Comparison of ENCODE assay signal across 24 cellular contexts in genomic region chr1:223249854-223250631, GRCh38.
DNase-seq lines count a peak whose midpoint lies in the region; ATAC-seq and TF ChIP-seq lines count a peak whose summit lies in the region.
"Had no signal": no experiment of that assay in that cellular context is flagged by ENCODE, and none has a peak within 500 bp of the region (broad histone marks: within the 10 kb centered on the region; RNA-seq: fewer than 3 reads in every experiment).

No MANE protein-coding gene starts in this region.

- H3K27ac Mint-ChIP-seq in CD4-positive, alpha-beta T cell: peak overlapping the region; percentile 87
- H3K27ac Mint-ChIP-seq: activated CD8-positive, alpha-beta T cell treated with anti-CD3 and anti-CD28 coated beads, Interleukin-2, amount 10 ng/mL, durations not matched to agents 7 days and 5 days; WTC11 had no signal

- TF ChIP-seq CTCF in CD4-positive, alpha-beta T cell (IDR thresholded peaks at IDR 0.05): no peak
- TF ChIP-seq CTCF in adrenal gland (IDR thresholded peaks at IDR 0.05): no peak
- no peak for TF ChIP-seq CTCF in liver (IDR thresholded peaks at IDR 0.05; ENCODE audit: low read depth, low read length, missing input control)

- POLR2A ChIA-PET in CD4-positive, alpha-beta T cell (lab: Charles Lee): interaction anchor here (0.9 kb wide), 1 partner anchor 116 kb away, joined by 3 read pairs; no protein-coding TSS in a partner anchor

- H3K9ac ChIP-seq in Karpas-422 (ENCODE audit: low read length) (no peak overlapping the region), liver (ENCODE audit: low read depth in 1 of 2, low read length in 2 of 2) (peak overlapping the region in 1 of 2 donors; percentile 18)

- intact Hi-C loops in CD4-positive, alpha-beta T cell (cut with DNase I, micrococcal nuclease): loop anchor here in 1 of 2 experiments (1.0 to 10.0 kb wide), 3 partner anchors 19 to 117 kb away; partner anchors contain the start of gene SUSD4
- intact Hi-C loops in adrenal gland (cut with DNase I): no loop called here

- peaks cover 66% of the 10 kb centered on the region for H3K4me1 Mint-ChIP-seq in CD4-positive, alpha-beta T cell (ENCODE audit: low read depth)
- H3K4me1 Mint-ChIP-seq: WTC11 had no signal

- no peak overlapping the region for H3K27ac ChIP-seq in CD4-positive, alpha-beta T cell (ENCODE audit: low read depth, low read length)
- H3K27ac ChIP-seq in Karpas-422 (ENCODE audit: low read length) (no peak overlapping the region), adrenal gland (no peak overlapping the region), liver (ENCODE audit: low read depth in 1 of 2, low read length in 2 of 2) (peak overlapping the region; percentile 64 to 69)
- H3K27ac ChIP-seq: dorsolateral prefrontal cortex, left ventricle myocardium inferior, uterus had no signal

- H3K27me3 ChIP-seq in CD4-positive, alpha-beta T cell (ENCODE audit: control insufficient read depth, insufficient read depth, low read length): no peaks in the 10 kb centered on the region
- H3K27me3 ChIP-seq in Karpas-422 (ENCODE audit: low read length) (no peaks in the 10 kb centered on the region; the same call in 1 of the 2 replicates), adrenal gland (no peaks in the 10 kb centered on the region), liver (ENCODE audit: control insufficient read depth in 4 of 4, insufficient read depth in 4 of 4, low read length in 3 of 4) (no peaks in the 10 kb centered on the region)
- H3K27me3 ChIP-seq: uterus had no signal

- H3K4me3 ChIP-seq in Karpas-422 (ENCODE audit: low read length) (peak overlapping the region; percentile 3; the same call in 1 of the 2 replicates), adrenal gland (no peak overlapping the region), liver (ENCODE audit: low read depth in 1 of 3, low read length in 3 of 3) (no peak overlapping the region)
- H3K4me3 ChIP-seq: dorsolateral prefrontal cortex, HAP-1, left ventricle myocardium inferior, uterus had no signal

- no peaks in the 10 kb centered on the region for H3K27me3 Mint-ChIP-seq in CD4-positive, alpha-beta T cell

- WGBS in adrenal gland, 4 donors: 51 to 62% (median 57%) methylated on average over 3 of the region's 3 CpGs
- WGBS in liver: 52% methylated on average over 3 of the region's 3 CpGs

- H3K36me3 Mint-ChIP-seq in CD4-positive, alpha-beta T cell (ENCODE audit: low read depth): no peaks in the 10 kb centered on the region
- H3K36me3 Mint-ChIP-seq: activated naive CD4-positive, alpha-beta T cell treated with anti-CD3 and anti-CD28 coated beads, Interleukin-2, amount 50 U/mL, for 72 hours; WTC11 had no signal

- H3K4me1 ChIP-seq in Karpas-422 (ENCODE audit: low read length) (peaks cover 61% of the 10 kb centered on the region), adrenal gland (replicated peaks in 1 of 2) (peaks cover 0 to 3% of the 10 kb centered on the region in 2 donors), liver (ENCODE audit: control insufficient read depth in 4 of 4, insufficient read depth in 4 of 4, low read length in 3 of 4) (peaks cover 12 to 33% (median 20%) of the 10 kb centered on the region in 4 donors)
- H3K4me1 ChIP-seq: HAP-1, left ventricle myocardium inferior, uterus had no signal

- H3K4me3 Mint-ChIP-seq in CD4-positive, alpha-beta T cell: no peak overlapping the region
- H3K4me3 Mint-ChIP-seq: activated CD8-positive, alpha-beta T cell treated with anti-CD3 and anti-CD28 coated beads, Interleukin-2, amount 10 ng/mL, durations not matched to agents 7 days and 5 days; WTC11 had no signal

- H3K79me2 ChIP-seq in Karpas-422 (ENCODE audit: low read length): no peaks in the 10 kb centered on the region

- H4K20me1 ChIP-seq in Karpas-422 (ENCODE audit: insufficient read depth, low read depth, low read length): no peaks in the 10 kb centered on the region

- ATAC-seq in CD4-positive, alpha-beta T cell (ENCODE audit: poor library complexity): no peak
- ATAC-seq in GM19467 (IDR thresholded peaks at IDR 0.05; ENCODE audit: unreplicated experiment) (no peak), HG03378 (IDR thresholded peaks at IDR 0.05; ENCODE audit: unreplicated experiment) (no peak), HG03196 (IDR thresholded peaks at IDR 0.05; ENCODE audit: unreplicated experiment) (no peak)
- ATAC-seq: activated naive CD4-positive, alpha-beta T cell treated with anti-CD3 and anti-CD28 coated beads, Interleukin-2, amount 50 U/mL, for 72 hours; sciatic nerve; WTC11 had no signal

- TF ChIP-seq RAD21 in liver (IDR thresholded peaks at IDR 0.05): peak; percentile 32 to 65

- no peaks in the 10 kb centered on the region for H3K9me3 ChIP-seq in CD4-positive, alpha-beta T cell (ENCODE audit: control insufficient read depth, low read length)
- H3K9me3 ChIP-seq in Karpas-422 (ENCODE audit: low read length): no peaks in the 10 kb centered on the region
- H3K9me3 ChIP-seq in adrenal gland (replicated peaks in 1 of 3): no peaks in the 10 kb centered on the region
- H3K9me3 ChIP-seq in liver (ENCODE audit: control insufficient read depth in 4 of 4, low read length in 3 of 4): no peaks in the 10 kb centered on the region
- H3K9me3 ChIP-seq: Caco-2, HAP-1, left ventricle myocardium inferior, uterus had no signal

- no peaks in the 10 kb centered on the region for H3K9me2 ChIP-seq in Karpas-422 (replicated peaks; ENCODE audit: insufficient read depth, low read length)

- CTCF ChIA-PET in CD4-positive, alpha-beta T cell (lab: Charles Lee): interaction anchor here (0.9 kb wide), 1 partner anchor 116 kb away, joined by 4 read pairs; no protein-coding TSS in a partner anchor

- TF ChIP-seq POLR2A in adrenal gland (IDR thresholded peaks at IDR 0.05): no peak

- H2AFZ ChIP-seq in Karpas-422 (ENCODE audit: low read length): no peak overlapping the region

- DNase-seq in CD4-positive, alpha-beta T cell: no peak
- no peak for DNase-seq in Karpas-422
- DNase-seq in adrenal gland: peak in 4 of 7 donors; percentile 27 to 47 (median 39)
- DNase-seq in Ammon's horn (ENCODE audit: low spot score): no peak
- DNase-seq: activated CD8-positive, alpha-beta T cell treated with anti-CD3 and anti-CD28 coated beads, Interleukin-2, amount 10 ng/mL, durations not matched to agents 7 days and 5 days; activated T-cell treated with anti-CD3 and anti-CD28 coated beads, Interleukin-2, amount 50 U/mL, for 48 hours; dorsolateral prefrontal cortex; erythroblast; Kasumi-1; left ventricle myocardium inferior; NCI-H1694 treated with DMSO at 0.1 percent for 48 hours; NCI-H345; nucleus accumbens; T-helper 1 cell; uterus had no signal

- H3K36me3 ChIP-seq in Karpas-422 (ENCODE audit: insufficient read depth, low read length): no peaks in the 10 kb centered on the region
- H3K36me3 ChIP-seq in adrenal gland (replicated peaks in 1 of 2): no peaks in the 10 kb centered on the region
- H3K36me3 ChIP-seq in liver (ENCODE audit: control insufficient read depth in 4 of 4, insufficient read depth in 3 of 4, low read depth in 1 of 4, low read length in 3 of 4): no peaks in the 10 kb centered on the region
- H3K36me3 ChIP-seq: HAP-1, left ventricle myocardium inferior, uterus had no signal

- H3K4me2 ChIP-seq in Karpas-422 (ENCODE audit: low read depth, low read length, poor library complexity, severe bottlenecking): peak overlapping the region; percentile 36

- no peaks in the 10 kb centered on the region for H3K9me3 Mint-ChIP-seq in CD4-positive, alpha-beta T cell

TF ChIP-seq in liver, 16 proteins besides CTCF, POLR2A, EP300 and RAD21:
- TF ChIP-seq YY1 (IDR thresholded peaks at IDR 0.05) (peak; percentile 48), GABPA (IDR thresholded peaks at IDR 0.05 in 1 of 2, conservative IDR thresholded peaks at IDR 0.05 in 1 of 2) (no peak), JUND (IDR thresholded peaks at IDR 0.05) (peak; percentile 44 to 81), MAX (IDR thresholded peaks at IDR 0.05) (peak; percentile 55), HNF4G (IDR thresholded peaks at IDR 0.05) (peak; percentile 72), SP1 (IDR thresholded peaks at IDR 0.05) (peak; percentile 79), EGR1 (IDR thresholded peaks at IDR 0.05; ENCODE audit: low read depth in 2 of 2) (no peak), FOXA1 (IDR thresholded peaks at IDR 0.05) (no peak), FOXA2 (IDR thresholded peaks at IDR 0.05) (peak; percentile 43), NR2F2 (IDR thresholded peaks at IDR 0.05) (peak; percentile 19), HNF4A (conservative IDR thresholded peaks at IDR 0.05) (peak; percentile 75 to 93), ATF3 (IDR thresholded peaks at IDR 0.05) (peak; percentile 92), RXRA (IDR thresholded peaks at IDR 0.05) (peak; percentile 74 to 77), ZBTB33 (IDR thresholded peaks at IDR 0.05) (no peak)

Comparison
In these comparisons a context has a peak if more than half of its experiments do, and no peak if none do; other contexts are left out.
1. DNase-seq: peak in adrenal gland (4 of 7); none in CD4-positive, alpha-beta T cell (0 of 10), Karpas-422 (single experiment) and Ammon's horn (single experiment).
2. H3K27ac ChIP-seq: peak in liver (2 of 2); none in CD4-positive, alpha-beta T cell (single experiment), Karpas-422 (single experiment) and adrenal gland (0 of 5).